In the genomic region with DNA sequence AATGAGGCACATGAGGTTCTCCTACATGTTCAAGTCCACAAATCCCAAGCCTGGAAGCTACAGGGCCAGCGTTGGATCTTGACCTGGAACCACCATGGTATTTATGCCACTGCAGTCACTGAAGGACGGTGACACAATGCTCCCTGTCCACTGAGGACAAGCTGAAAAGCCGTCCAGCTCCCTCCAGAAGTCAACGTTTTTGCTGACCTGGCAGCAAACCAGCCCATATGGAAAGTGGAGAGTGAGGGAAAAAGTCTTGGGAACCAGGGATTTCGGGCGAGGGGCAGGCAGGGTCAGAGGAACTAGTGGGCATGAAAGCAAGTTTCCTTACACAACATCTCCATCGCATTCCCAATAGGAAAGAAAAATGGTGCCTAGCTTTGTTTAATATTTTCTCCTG, we compare ENCODE assay signal across 31 cellular contexts. TPM values are rescaled to one million over a fixed set of nuclear protein-coding genes. Genes with fewer than 3 reads are reported as not detected.
"Had no signal": no experiment of that assay in that cellular context is flagged by ENCODE, and none has a peak within 500 bp of the region (broad histone marks: within the 10 kb centered on the region; RNA-seq: fewer than 3 reads in every experiment).

No MANE protein-coding gene starts in this region.

- H3K27ac Mint-ChIP-seq: activated CD4-positive, alpha-beta memory T cell treated with anti-CD3 and anti-CD28 coated beads for 36 hours; activated CD4-positive, alpha-beta T cell treated with anti-CD3 and anti-CD28 coated beads for 36 hours; activated CD4-positive, alpha-beta T cell treated with anti-CD3 and anti-CD28 coated beads, Interleukin-2, amount 10 ng/mL, durations not matched to agents 24 days and 14 days; activated CD8-positive, alpha-beta memory T cell treated with anti-CD3 and anti-CD28 coated beads, Interleukin-2, amount 10 ng/mL, durations not matched to agents 7 days and 5 days; activated CD8-positive, alpha-beta T cell treated with anti-CD3 and anti-CD28 coated beads, Interleukin-2, amount 10 ng/mL, durations not matched to agents 7 days and 5 days; activated naive CD8-positive, alpha-beta T cell; activated T-helper 17 cell treated with anti-CD3 and anti-CD28 coated beads, Interleukin-2, amount 50 U/mL, for 72 hours; dendritic cell treated with granulocyte-macrophage colony-stimulating factor and Interleukin-4, amounts not matched to agents 40 ng/mL and 50 ng/mL, for 4 days; endodermal cell had no signal

- H3K27ac ChIP-seq: brain microvascular endothelial cell, coronary artery, dorsolateral prefrontal cortex had no signal

- H3K4me1 Mint-ChIP-seq: activated CD4-positive, alpha-beta T cell treated with anti-CD3 and anti-CD28 coated beads for 36 hours; activated CD4-positive, alpha-beta T cell treated with anti-CD3 and anti-CD28 coated beads, Interleukin-2, amount 10 ng/mL, durations not matched to agents 24 days and 14 days; activated CD8-positive, alpha-beta memory T cell treated with anti-CD3 and anti-CD28 coated beads, Interleukin-2, amount 10 ng/mL, durations not matched to agents 7 days and 5 days; activated T-helper 17 cell treated with anti-CD3 and anti-CD28 coated beads, Interleukin-2, amount 50 U/mL, for 72 hours; central memory CD8-positive, alpha-beta T cell had no signal

- DNase-seq: activated CD4-positive, alpha-beta memory T cell treated with anti-CD3 and anti-CD28 coated beads for 36 hours; activated CD4-positive, alpha-beta T cell treated with anti-CD3 and anti-CD28 coated beads for 36 hours; activated CD4-positive, alpha-beta T cell treated with anti-CD3 and anti-CD28 coated beads, Interleukin-2, amount 10 ng/mL, durations not matched to agents 24 days and 14 days; activated CD4-positive, CD25-positive, alpha-beta regulatory T cell; activated CD4-positive, CD25-positive, alpha-beta regulatory T cell treated with anti-CD3 and anti-CD28 coated beads, Interleukin-2, amount 50 U/mL, for 72 hours; activated CD8-positive, alpha-beta memory T cell treated with anti-CD3 and anti-CD28 coated beads, Interleukin-2, amount 10 ng/mL, durations not matched to agents 7 days and 5 days; activated CD8-positive, alpha-beta memory T cell treated with anti-CD3 and anti-CD28 coated beads, Interleukin-2, amount 50 U/mL, for 4 hours; activated CD8-positive, alpha-beta T cell treated with anti-CD3 and anti-CD28 coated beads, Interleukin-2, amount 10 ng/mL, durations not matched to agents 7 days and 5 days; activated effector memory CD4-positive, alpha-beta T cell treated with Interleukin-2 at 50 U/mL for 16 hours; activated gamma-delta T cell treated with Interleukin-2 at 50 U/mL for 16 hours; activated naive CD4-positive, alpha-beta T cell treated with anti-CD3 and anti-CD28 coated beads, Interleukin-2, amount 50 U/mL, for 16 hours; activated naive CD4-positive, alpha-beta T cell treated with Interleukin-2 at 50 U/mL for 16 hours; activated T-cell treated with anti-CD3 and anti-CD28 coated beads, Interleukin-2, amount 50 U/mL, for 1 hour; amniotic stem cell; anterior cingulate cortex; brain microvascular endothelial cell; dorsolateral prefrontal cortex; effector memory CD4-positive, alpha-beta T cell; endodermal cell; foreskin fibroblast; T-helper 2 cell had no signal

- H3K4me3 ChIP-seq: coronary artery, dorsolateral prefrontal cortex had no signal

- H3K9me3 Mint-ChIP-seq: activated CD4-positive, alpha-beta T cell treated with anti-CD3 and anti-CD28 coated beads, Interleukin-2, amount 10 ng/mL, durations not matched to agents 24 days and 14 days; activated T-helper 17 cell treated with anti-CD3 and anti-CD28 coated beads, Interleukin-2, amount 50 U/mL, for 72 hours had no signal

- FAIRE-seq: astrocyte, bronchial epithelial cell had no signal

- ATAC-seq: activated CD4-positive, alpha-beta T cell treated with anti-CD3 and anti-CD28 coated beads for 36 hours; activated CD8-positive, alpha-beta memory T cell treated with anti-CD3 and anti-CD28 coated beads, Interleukin-2, amount 10 ng/mL, durations not matched to agents 7 days and 5 days; activated CD8-positive, alpha-beta T cell treated with anti-CD3 and anti-CD28 coated beads, Interleukin-2, amount 10 ng/mL, durations not matched to agents 7 days and 5 days; activated T-helper 17 cell treated with anti-CD3 and anti-CD28 coated beads, Interleukin-2, amount 50 U/mL, for 72 hours; esophagus mucosa had no signal

- H3K36me3 Mint-ChIP-seq: activated CD4-positive, alpha-beta memory T cell treated with anti-CD3 and anti-CD28 coated beads for 36 hours; activated CD8-positive, alpha-beta memory T cell treated with anti-CD3 and anti-CD28 coated beads, Interleukin-2, amount 10 ng/mL, durations not matched to agents 7 days and 5 days; activated naive CD8-positive, alpha-beta T cell had no signal

- H3K4me3 Mint-ChIP-seq: activated CD4-positive, alpha-beta memory T cell treated with anti-CD3 and anti-CD28 coated beads for 36 hours; activated CD4-positive, alpha-beta T cell treated with anti-CD3 and anti-CD28 coated beads for 36 hours; activated CD4-positive, alpha-beta T cell treated with anti-CD3 and anti-CD28 coated beads, Interleukin-2, amount 10 ng/mL, durations not matched to agents 24 days and 14 days; activated CD8-positive, alpha-beta memory T cell treated with anti-CD3 and anti-CD28 coated beads, Interleukin-2, amount 10 ng/mL, durations not matched to agents 7 days and 5 days; activated CD8-positive, alpha-beta T cell treated with anti-CD3 and anti-CD28 coated beads, Interleukin-2, amount 10 ng/mL, durations not matched to agents 7 days and 5 days; activated naive CD8-positive, alpha-beta T cell; activated T-helper 17 cell treated with anti-CD3 and anti-CD28 coated beads, Interleukin-2, amount 50 U/mL, for 72 hours; central memory CD8-positive, alpha-beta T cell; dendritic cell treated with granulocyte-macrophage colony-stimulating factor and Interleukin-4, amounts not matched to agents 40 ng/mL and 50 ng/mL, for 4 days; endodermal cell had no signal

- H3K36me3 ChIP-seq: brain microvascular endothelial cell had no signal

- H3K27me3 ChIP-seq: brain microvascular endothelial cell had no signal

- H3K27me3 Mint-ChIP-seq: activated CD4-positive, alpha-beta memory T cell treated with anti-CD3 and anti-CD28 coated beads for 36 hours; activated CD4-positive, alpha-beta T cell treated with anti-CD3 and anti-CD28 coated beads for 36 hours; activated CD4-positive, alpha-beta T cell treated with anti-CD3 and anti-CD28 coated beads, Interleukin-2, amount 10 ng/mL, durations not matched to agents 24 days and 14 days; activated CD8-positive, alpha-beta memory T cell treated with anti-CD3 and anti-CD28 coated beads, Interleukin-2, amount 10 ng/mL, durations not matched to agents 7 days and 5 days; activated naive CD8-positive, alpha-beta T cell; activated T-helper 17 cell treated with anti-CD3 and anti-CD28 coated beads, Interleukin-2, amount 50 U/mL, for 72 hours; central memory CD8-positive, alpha-beta T cell; dendritic cell treated with granulocyte-macrophage colony-stimulating factor and Interleukin-4, amounts not matched to agents 40 ng/mL and 50 ng/mL, for 4 days had no signal

RNA-seq across cellular contexts. Expression of a gene that starts 33.3 kb away (rescaled TPM):
- total RNA-seq: activated CD4-positive, alpha-beta memory T cell treated with anti-CD3 and anti-CD28 coated beads for 36 hours; activated CD4-positive, alpha-beta T cell treated with anti-CD3 and anti-CD28 coated beads for 36 hours; activated CD4-positive, alpha-beta T cell treated with anti-CD3 and anti-CD28 coated beads, Interleukin-2, amount 10 ng/mL, durations not matched to agents 24 days and 14 days; activated CD8-positive, alpha-beta memory T cell treated with anti-CD3 and anti-CD28 coated beads for 36 hours; activated CD8-positive, alpha-beta memory T cell treated with anti-CD3 and anti-CD28 coated beads, Interleukin-2, amount 10 ng/mL, durations not matched to agents 7 days and 5 days; activated CD8-positive, alpha-beta T cell treated with anti-CD3 and anti-CD28 coated beads, Interleukin-2, amount 10 ng/mL, durations not matched to agents 7 days and 5 days; activated T-helper 17 cell treated with anti-CD3 and anti-CD28 coated beads, Interleukin-2, amount 50 U/mL, for 72 hours; bronchial epithelial cell; epithelial cell of proximal tubule; esophagus mucosa had no signal
